ENCODE assay signal across 8 cellular contexts in genomic region chr1:202009326-202010031, GRCh38. TPM values are rescaled to one million over a fixed set of nuclear protein-coding genes. Genes with fewer than 3 reads are reported as not detected.
DNase-seq lines count a peak whose midpoint lies in the region; ATAC-seq, FAIRE-seq and TF ChIP-seq lines count a peak whose summit lies in the region.

No MANE protein-coding gene starts in this region.

- POLR2A ChIA-PET in endothelial cell of umbilical vein (lab: Charles Lee) = no interaction called here

- H3K27me3 ChIP-seq in HL-60 (ENCODE audit: insufficient read depth, poor library complexity, severe bottlenecking) (no peaks in the 10 kb centered on the region), endothelial cell of umbilical vein (ENCODE audit: control insufficient read depth in 2 of 2, insufficient read depth in 2 of 2, low read length in 2 of 2) (no peaks in the 10 kb centered on the region)

- no peaks in the 10 kb centered on the region for H4K20me1 ChIP-seq in endothelial cell of umbilical vein (replicated peaks; ENCODE audit: control insufficient read depth, extremely low read depth, insufficient read depth, low read length)

- peaks cover 0 to 2% of the 10 kb centered on the region in 2 experiments for H3K36me3 ChIP-seq in endothelial cell of umbilical vein (ENCODE audit: control insufficient read depth in 2 of 2, extremely low read depth in 1 of 2, insufficient read depth in 2 of 2, low read length in 2 of 2)

- dilution Hi-C loops in endothelial cell of umbilical vein (cut with MboI; ENCODE audit: extremely low pct_ligation_motif_present, low sequenced_read_pairs) = no loop called here

- intact Hi-C loops in endothelial cell of umbilical vein (cut with micrococcal nuclease) = loop anchor here (1.0 kb wide), 2 partner anchors 110 to 126 kb away; no protein-coding TSS in a partner anchor

- no peaks in the 10 kb centered on the region for H3K9me3 ChIP-seq in endothelial cell of umbilical vein (replicated peaks; ENCODE audit: control insufficient read depth, insufficient read depth, low read length)

- peak in 1 of 2 experiments; percentile 49 for DNase-seq in HL-60 (ENCODE audit: low read depth in 1 of 2, low spot score in 1 of 2)
- DNase-seq in NCI-H82 (lab: John Stamatoyannopoulos, UW) = peak; percentile 94
- DNase-seq in activated CD8-positive, alpha-beta memory T cell treated with anti-CD3 and anti-CD28 coated beads for 24 hours = peak; percentile 82
- peak; percentile 60 for DNase-seq in endothelial cell of umbilical vein (ENCODE audit: low read depth, low spot score)
- peak; percentile 64 for DNase-seq in middle frontal gyrus (ENCODE audit: extremely low spot score, low spot score)
- peak; percentile 17 to 30 for DNase-seq in stimulated activated CD8-positive, alpha-beta memory T cell treated with anti-CD3 and anti-CD28 coated beads, Interleukin-4, amount 100 ng/mL, for 1 hour (ENCODE audit: low read depth in 2 of 2, low spot score in 1 of 2)

- no peaks in the 10 kb centered on the region for H3K9me1 ChIP-seq in endothelial cell of umbilical vein (replicated peaks; ENCODE audit: control insufficient read depth, extremely low read depth, insufficient read depth, low read length)

- FAIRE-seq in endothelial cell of umbilical vein (lab: Jason Lieb, UNC) = peak; percentile 93

- H2AFZ ChIP-seq in endothelial cell of umbilical vein (ENCODE audit: low read depth, low read length) = no peak overlapping the region

- H3K4me3 ChIP-seq in HL-60 (replicated peaks; ENCODE audit: insufficient read depth, low read length) = no peak overlapping the region
- no peak overlapping the region for H3K4me3 ChIP-seq in endothelial cell of umbilical vein (replicated peaks in 1 of 3; ENCODE audit: insufficient read depth in 1 of 3, low read depth in 1 of 3, low read length in 3 of 3)

- no peak overlapping the region for H3K4me2 ChIP-seq in endothelial cell of umbilical vein (ENCODE audit: insufficient read depth, low read length)

- H3K9ac ChIP-seq in endothelial cell of umbilical vein (replicated peaks; ENCODE audit: extremely low read depth, insufficient read depth, low read length) = no peak overlapping the region

- no peaks in the 10 kb centered on the region for H3K79me2 ChIP-seq in endothelial cell of umbilical vein (ENCODE audit: control insufficient read depth, insufficient read depth, low read length)

- H3K27ac ChIP-seq in HL-60 (replicated peaks) (no peak overlapping the region), endothelial cell of umbilical vein (ENCODE audit: insufficient read depth, low read depth, low read length) (no peak overlapping the region)

- TF ChIP-seq CTCF in GM12872 (IDR thresholded peaks at IDR 0.05; ENCODE audit: insufficient read depth, low read depth, low read length) (peak; percentile 80), HL-60 (IDR thresholded peaks at IDR 0.05; ENCODE audit: insufficient read depth, low read length) (peak; percentile 82), endothelial cell of umbilical vein (IDR thresholded peaks at IDR 0.05; ENCODE audit: extremely low read depth in 1 of 2, insufficient read depth in 1 of 2, low read depth in 1 of 2, low read length in 2 of 2) (peak; percentile 83 to 87)

- ATAC-seq in GM21723 (IDR thresholded peaks at IDR 0.05; ENCODE audit: unreplicated experiment) = no peak

- no peak for TF ChIP-seq POLR2A in endothelial cell of umbilical vein (IDR thresholded peaks at IDR 0.05; ENCODE audit: low read depth, low read length)

- peaks cover 3% of the 10 kb centered on the region for H3K4me1 ChIP-seq in endothelial cell of umbilical vein (ENCODE audit: control insufficient read depth, extremely low read depth, insufficient read depth, low read length)

- CTCF ChIA-PET in endothelial cell of umbilical vein (lab: Charles Lee) = interaction anchor here (0.6 to 5.6 kb wide), 4 partner anchors 97 to 113 kb away, joined by 3 to 61 read pairs (median 6); partner anchors contain the start of gene GPR37L1

- no TSS peak for BruUV-seq in endothelial cell of umbilical vein (replicated peaks; lab: Mats Ljungman, UMichigan)

TF ChIP-seq in endothelial cell of umbilical vein, 7 proteins besides CTCF, POLR2A, EP300 and RAD21:
- no peak for TF ChIP-seq EZH2 (IDR thresholded peaks at IDR 0.05; ENCODE audit: borderline replicate concordance, low read depth, low read length, severe bottlenecking)
- TF ChIP-seq FOS (IDR thresholded peaks at IDR 0.05; ENCODE audit: borderline replicate concordance, insufficient read depth, low read length) = no peak
- TF ChIP-seq POLR2AphosphoS5 (IDR thresholded peaks at IDR 0.05; ENCODE audit: insufficient read depth, low read depth, low read length) = no peak
- TF ChIP-seq MAX (IDR thresholded peaks at IDR 0.05; ENCODE audit: insufficient read depth, insufficient read length) = no peak
- TF ChIP-seq MYC (IDR thresholded peaks at IDR 0.05; ENCODE audit: low read depth, low read length) = no peak
- no peak for TF ChIP-seq JUN (IDR thresholded peaks at IDR 0.05; ENCODE audit: borderline replicate concordance, insufficient read depth, insufficient read length, low read depth)
- TF ChIP-seq GATA2 (IDR thresholded peaks at IDR 0.05; ENCODE audit: insufficient read depth, insufficient read length, low read depth, low read length) = no peak

RNA-seq across cellular contexts. Expression of gene ELF3, which starts 0.9 kb away (rescaled TPM):
- total RNA-seq in endothelial cell of umbilical vein = 0.09 and 0.29 TPM in 2 replicates
- polyA plus RNA-seq in endothelial cell of umbilical vein = 0.07 and 0.14 TPM in 2 replicates
- polyA plus RNA-seq in endothelial cell of umbilical vein (2011; cell fraction: cytosol; rRNA removed) = not detected in 2 replicates
- 0.17 and 0.48 TPM in 2 replicates for polyA plus RNA-seq in endothelial cell of umbilical vein (2011; cell fraction: nucleus; rRNA removed)
- not detected in 2 replicates for polyA plus RNA-seq in endothelial cell of umbilical vein (2012)
- polyA minus RNA-seq in endothelial cell of umbilical vein = 0.25 TPM in 1 of 2 replicates, not detected in the other
- 37.2 TPM for polyA minus RNA-seq in endothelial cell of umbilical vein (2011; cell fraction: cytosol; rRNA and poly(A)+ RNA removed)
- polyA minus RNA-seq in endothelial cell of umbilical vein (2011; cell fraction: nucleus; rRNA and poly(A)+ RNA removed) = 0.19 TPM in 1 of 2 replicates, not detected in the other

RNA-seq across cellular contexts. Expression of gene RNPEP, which starts 27.0 kb away (rescaled TPM):
- total RNA-seq in endothelial cell of umbilical vein = 65.7 and 73.5 TPM in 2 replicates
- polyA plus RNA-seq in endothelial cell of umbilical vein = 48.9 and 56.1 TPM in 2 replicates
- 38.8 and 45.3 TPM in 2 replicates for polyA plus RNA-seq in endothelial cell of umbilical vein (2011; cell fraction: cytosol; rRNA removed)
- polyA plus RNA-seq in endothelial cell of umbilical vein (2011; cell fraction: nucleus; rRNA removed) = 67.0 and 75.2 TPM in 2 replicates
- polyA plus RNA-seq in endothelial cell of umbilical vein (2012) = 42.6 and 70.4 TPM in 2 replicates
- 48.8 and 50.7 TPM in 2 replicates for polyA minus RNA-seq in endothelial cell of umbilical vein
- 35.4 TPM for polyA minus RNA-seq in endothelial cell of umbilical vein (2011; cell fraction: cytosol; rRNA and poly(A)+ RNA removed)
- polyA minus RNA-seq in endothelial cell of umbilical vein (2011; cell fraction: nucleus; rRNA and poly(A)+ RNA removed) = 15.9 and 20.2 TPM in 2 replicates

RNA-seq across cellular contexts. Expression of gene TIMM17A, which starts 54.2 kb away (rescaled TPM):
- 93.7 and 105 TPM in 2 replicates for total RNA-seq in endothelial cell of umbilical vein
- polyA plus RNA-seq in endothelial cell of umbilical vein = 41.1 and 57.9 TPM in 2 replicates
- 64.7 and 66.8 TPM in 2 replicates for polyA plus RNA-seq in endothelial cell of umbilical vein (2011; cell fraction: cytosol; rRNA removed)
- 55.1 and 70.3 TPM in 2 replicates for polyA plus RNA-seq in endothelial cell of umbilical vein (2011; cell fraction: nucleus; rRNA removed)
- 77.1 and 106 TPM in 2 replicates for polyA plus RNA-seq in endothelial cell of umbilical vein (2012)
- 59.0 and 69.0 TPM in 2 replicates for polyA minus RNA-seq in endothelial cell of umbilical vein
- 22.0 TPM for polyA minus RNA-seq in endothelial cell of umbilical vein (2011; cell fraction: cytosol; rRNA and poly(A)+ RNA removed)
- 24.8 and 34.1 TPM in 2 replicates for polyA minus RNA-seq in endothelial cell of umbilical vein (2011; cell fraction: nucleus; rRNA and poly(A)+ RNA removed)
